ENCODE assay signal across 27 cellular contexts in the genomic region with DNA sequence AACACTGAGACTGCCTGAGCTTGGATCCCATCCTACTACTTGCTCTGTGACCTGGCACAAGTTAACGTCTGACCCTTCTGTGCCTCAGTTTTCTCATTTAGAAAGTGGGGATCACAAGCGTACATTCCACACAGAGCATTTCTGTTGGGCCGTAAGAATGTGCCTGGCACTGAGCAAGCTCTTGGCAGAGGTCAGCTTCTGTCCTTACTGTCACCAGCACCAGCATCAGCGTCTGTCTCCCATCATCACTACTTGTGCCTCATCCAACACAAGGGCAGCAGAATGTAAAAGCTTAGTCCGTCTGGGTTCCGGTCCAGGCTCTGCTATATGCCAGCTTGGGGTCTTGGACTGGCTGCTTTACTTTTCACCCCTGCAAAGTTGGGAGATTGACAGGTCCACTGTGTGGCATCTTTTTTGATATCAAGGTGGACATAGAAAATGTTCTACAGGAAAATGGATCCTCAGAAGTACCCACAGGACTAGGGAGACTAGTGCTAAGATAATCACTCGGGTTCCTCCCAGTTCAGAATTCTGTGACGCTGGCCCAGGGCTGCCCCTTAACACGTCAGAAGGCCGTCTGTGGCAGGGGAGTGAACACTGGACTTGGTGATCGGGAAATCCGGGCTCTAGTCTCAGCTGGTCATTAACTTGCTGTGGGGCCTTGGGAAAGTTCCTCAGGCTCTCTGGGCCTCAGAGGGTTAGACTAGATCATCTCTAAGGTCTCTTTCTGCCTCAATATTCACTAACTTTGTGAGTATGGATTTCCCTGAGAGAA.
A peak's percentile ranks its signal among the peaks of the same experiment; 100 is the strongest.
DNase-seq lines count a peak whose midpoint lies in the region; ATAC-seq and TF ChIP-seq lines count a peak whose summit lies in the region.
"Had no signal": no experiment of that assay in that cellular context is flagged by ENCODE, and none has a peak within 500 bp of the region (broad histone marks: within the 10 kb centered on the region; RNA-seq: fewer than 3 reads in every experiment).

No MANE protein-coding gene starts in this region.

- peaks cover 34% of the 10 kb centered on the region for H3K4me1 Mint-ChIP-seq in chondrocyte (ENCODE audit: low read depth)
- H3K4me1 Mint-ChIP-seq: activated CD4-positive, alpha-beta T cell treated with anti-CD3 and anti-CD28 coated beads, Interleukin-2, amount 10 ng/mL, durations not matched to agents 24 days and 14 days; CD4-positive, CD25-positive, alpha-beta regulatory T cell; T-cell had no signal

- DNase-seq in chondrocyte (ENCODE audit: low spot score) = peak; percentile 41
- DNase-seq in heart right ventricle = peak in 1 of 2 donors; percentile 32
- DNase-seq in neuronal stem cell (ENCODE audit: low spot score) = no peak
- DNase-seq in upper lobe of right lung = peak; percentile 22
- DNase-seq in effector CD4-positive, alpha-beta T cell = no peak
- no peak for DNase-seq in anterior cingulate cortex (lab: John Stamatoyannopoulos, UW)
- DNase-seq in NK-92 treated with Interleukin-12 subunit alpha and Interleukin-12 subunit beta, amount 100 ng/mL, for 24 hours (lab: John Stamatoyannopoulos, UW) = no peak
- DNase-seq: activated CD4-positive, alpha-beta T cell treated with anti-CD3 and anti-CD28 coated beads, Interleukin-2, amount 10 ng/mL, durations not matched to agents 24 days and 14 days; AML-193; caudate nucleus; CD4-positive, CD25-positive, alpha-beta regulatory T cell; DND-41; erythroblast; foreskin fibroblast; GF-D8; kidney; mammary epithelial cell; NCI-H446; nephron progenitor cell; stimulated activated CD4-positive, alpha-beta T cell treated with anti-CD3 and anti-CD28 coated beads, Interleukin-1b, Interleukin-23, amount 100 ng/mL, for 48 hours; T-cell; trophoblast cell had no signal

- no peak overlapping the region for H2AK5ac ChIP-seq in neuronal stem cell (ENCODE audit: low read depth, low read length)

- intact Hi-C loops in heart right ventricle (cut with DNase I) = no loop called here
- intact Hi-C loops in upper lobe of right lung (cut with DNase I) = no loop called here

- H3K4ac ChIP-seq in neuronal stem cell (ENCODE audit: low read length) = no peak overlapping the region

- H2BK5ac ChIP-seq in neuronal stem cell (ENCODE audit: low read length) = no peak overlapping the region

- H4K91ac ChIP-seq in neuronal stem cell (ENCODE audit: low read depth, low read length, poor library complexity) = no peak overlapping the region

- H3K4me3 Mint-ChIP-seq in chondrocyte (ENCODE audit: unreplicated experiment) = no peak overlapping the region
- H3K4me3 Mint-ChIP-seq: activated CD4-positive, alpha-beta T cell treated with anti-CD3 and anti-CD28 coated beads, Interleukin-2, amount 10 ng/mL, durations not matched to agents 24 days and 14 days; activated naive CD8-positive, alpha-beta T cell; CD4-positive, CD25-positive, alpha-beta regulatory T cell; nephron progenitor cell; stimulated activated naive CD8-positive, alpha-beta T cell treated with anti-CD3 and anti-CD28 coated beads, Interleukin-15, Interleukin-2, amounts not matched to agents 100 ng/mL and 50 ng/mL, for 24 hours; T-cell; WTC11 had no signal

- H4K8ac ChIP-seq in neuronal stem cell (ENCODE audit: low read depth, low read length) = no peak overlapping the region

- H3K4me2 ChIP-seq in neuronal stem cell (ENCODE audit: insufficient read depth, low read length, poor library complexity, severe bottlenecking) = no peak overlapping the region
- H3K4me2 ChIP-seq: smooth muscle cell had no signal

- peak; percentile 23 to 78 (median 48) for ATAC-seq in heart right ventricle
- no peak for ATAC-seq in upper lobe of right lung

- H2BK120ac ChIP-seq in neuronal stem cell (ENCODE audit: low read depth, low read length) = no peak overlapping the region

- TF ChIP-seq CTCF in chondrocyte (IDR thresholded peaks at IDR 0.05) (no peak), heart right ventricle (IDR thresholded peaks at IDR 0.05) (no peak), upper lobe of right lung (IDR thresholded peaks at IDR 0.05) (no peak)

- no peaks in the 10 kb centered on the region for H3K9me3 Mint-ChIP-seq in chondrocyte (ENCODE audit: low read depth)
- H3K9me3 Mint-ChIP-seq: activated CD4-positive, alpha-beta T cell treated with anti-CD3 and anti-CD28 coated beads, Interleukin-2, amount 10 ng/mL, durations not matched to agents 24 days and 14 days; CD4-positive, CD25-positive, alpha-beta regulatory T cell; nephron progenitor cell; stimulated activated naive CD8-positive, alpha-beta T cell treated with anti-CD3 and anti-CD28 coated beads, Interleukin-15, Interleukin-2, amounts not matched to agents 100 ng/mL and 50 ng/mL, for 24 hours; T-cell; WTC11 had no signal

- H3K27me3 ChIP-seq in heart right ventricle (no peaks in the 10 kb centered on the region), neuronal stem cell (ENCODE audit: control insufficient read depth in 3 of 3, insufficient read depth in 3 of 3, low read depth in 1 of 3, low read length in 3 of 3) (no peaks in the 10 kb centered on the region), upper lobe of right lung (no peaks in the 10 kb centered on the region)
- H3K27me3 ChIP-seq: ovary had no signal

- H3K36me3 ChIP-seq in heart right ventricle (peaks cover 0 to 61% (median 13%) of the 10 kb centered on the region in 9 donors), neuronal stem cell (replicated peaks in 1 of 2; ENCODE audit: control insufficient read depth in 2 of 2, insufficient read depth in 2 of 2, low read length in 2 of 2) (no peaks in the 10 kb centered on the region), upper lobe of right lung (no peaks in the 10 kb centered on the region)
- H3K36me3 ChIP-seq: ovary had no signal

- peak overlapping the region; percentile 58 for H3K18ac ChIP-seq in neuronal stem cell (ENCODE audit: low read length)

- H2BK12ac ChIP-seq in neuronal stem cell (ENCODE audit: low read length) = no peak overlapping the region

- no peaks in the 10 kb centered on the region for H3K9me3 ChIP-seq in heart right ventricle
- no peaks in the 10 kb centered on the region for H3K9me3 ChIP-seq in neuronal stem cell (replicated peaks in 1 of 2; ENCODE audit: control insufficient read depth in 2 of 2, insufficient read depth in 1 of 2, low read depth in 1 of 2, low read length in 2 of 2)
- no peaks in the 10 kb centered on the region for H3K9me3 ChIP-seq in upper lobe of right lung
- H3K9me3 ChIP-seq: ovary had no signal

- H3K4me1 ChIP-seq in heart right ventricle (peaks cover 15 to 69% (median 42%) of the 10 kb centered on the region in 9 donors), neuronal stem cell (ENCODE audit: control insufficient read depth in 2 of 2, insufficient read depth in 1 of 2, low read depth in 1 of 2, low read length in 2 of 2) (no peaks in the 10 kb centered on the region), upper lobe of right lung (peaks cover 15% of the 10 kb centered on the region)

- 57 to 63% methylated on average over 12 of the region's 12 CpGs for WGBS in heart right ventricle, 2 donors
- no CpG with 5 or more reads among the region's 12 CpGs for WGBS in neuronal stem cell (ENCODE audit: extremely low coverage in 2 of 2, insufficient read length in 2 of 2, insufficient replicate concordance in 1 of 2), 2 donors

- no peaks in the 10 kb centered on the region for H3K79me1 ChIP-seq in neuronal stem cell (ENCODE audit: low read depth, low read length)

- H3K27ac ChIP-seq in heart right ventricle (peak overlapping the region; percentile 10 to 79 (median 57)), neuronal stem cell (replicated peaks; ENCODE audit: low read length) (no peak overlapping the region), upper lobe of right lung (peak overlapping the region; percentile 17)

- H3K27ac Mint-ChIP-seq in chondrocyte (ENCODE audit: unreplicated experiment) = no peak overlapping the region
- H3K27ac Mint-ChIP-seq: activated CD4-positive, alpha-beta T cell treated with anti-CD3 and anti-CD28 coated beads, Interleukin-2, amount 10 ng/mL, durations not matched to agents 24 days and 14 days; activated naive CD8-positive, alpha-beta T cell; CD4-positive, CD25-positive, alpha-beta regulatory T cell; stimulated activated naive CD8-positive, alpha-beta T cell treated with anti-CD3 and anti-CD28 coated beads, Interleukin-15, Interleukin-2, amounts not matched to agents 100 ng/mL and 50 ng/mL, for 24 hours; T-cell; WTC11 had no signal

- no peak overlapping the region for H3K4me3 ChIP-seq in heart right ventricle
- no peak overlapping the region for H3K4me3 ChIP-seq in neuronal stem cell (ENCODE audit: low read length in 2 of 2)
- no peak overlapping the region for H3K4me3 ChIP-seq in upper lobe of right lung
- H3K4me3 ChIP-seq: ovary, smooth muscle cell had no signal

- no peak overlapping the region for H3K23ac ChIP-seq in neuronal stem cell (ENCODE audit: low read depth, low read length, poor library complexity)

- no peak overlapping the region for H2AFZ ChIP-seq in neuronal stem cell (ENCODE audit: low read length)

- H3K36me3 Mint-ChIP-seq in chondrocyte (ENCODE audit: low read depth) = peaks cover 32% of the 10 kb centered on the region
- H3K36me3 Mint-ChIP-seq: activated naive CD8-positive, alpha-beta T cell; CD4-positive, CD25-positive, alpha-beta regulatory T cell; T-cell; WTC11 had no signal

- H3K14ac ChIP-seq in neuronal stem cell (ENCODE audit: low read length) = no peak overlapping the region

- H3K9ac ChIP-seq in neuronal stem cell (ENCODE audit: low read depth, low read length, poor library complexity) = no peak overlapping the region

- H2BK15ac ChIP-seq in neuronal stem cell (ENCODE audit: low read length) = peak overlapping the region; percentile 13

- H3K27me3 Mint-ChIP-seq in chondrocyte (ENCODE audit: low read depth) = no peaks in the 10 kb centered on the region
- H3K27me3 Mint-ChIP-seq: activated CD4-positive, alpha-beta T cell treated with anti-CD3 and anti-CD28 coated beads, Interleukin-2, amount 10 ng/mL, durations not matched to agents 24 days and 14 days; activated naive CD8-positive, alpha-beta T cell; CD4-positive, CD25-positive, alpha-beta regulatory T cell; stimulated activated naive CD8-positive, alpha-beta T cell treated with anti-CD3 and anti-CD28 coated beads, Interleukin-15, Interleukin-2, amounts not matched to agents 100 ng/mL and 50 ng/mL, for 24 hours had no signal

Comparison
In these comparisons a context has a peak if more than half of its experiments do, and no peak if none do; other contexts are left out.
1. DNase-seq: peak in chondrocyte (single experiment) and upper lobe of right lung (single experiment); none in neuronal stem cell (single experiment), effector CD4-positive, alpha-beta T cell (single experiment), anterior cingulate cortex (0 of 58) and NK-92 treated with Interleukin-12 subunit alpha and Interleukin-12 subunit beta, amount 100 ng/mL, for 24 hours (single experiment).